ENCODE assay signal across 9 cellular contexts in the genomic region with DNA sequence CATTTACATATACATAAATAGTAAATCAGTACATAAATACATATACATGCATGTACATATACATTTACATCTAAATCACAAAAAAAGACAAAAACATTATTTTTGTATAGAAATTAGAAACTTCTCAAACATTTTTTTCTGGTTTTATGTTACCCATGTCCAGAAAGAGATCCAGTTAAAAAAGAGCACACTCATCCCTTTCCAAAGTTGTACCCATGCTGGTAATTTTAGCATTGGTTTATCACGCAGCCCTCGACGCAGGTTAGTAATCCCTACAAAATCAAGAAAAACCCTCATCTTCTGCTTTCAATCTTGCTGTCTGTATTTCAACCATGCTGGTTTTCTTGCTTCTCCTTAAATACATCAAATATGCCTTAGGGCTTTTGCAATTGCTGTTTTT. TPM values are rescaled to one million over a fixed set of nuclear protein-coding genes. Genes with fewer than 3 reads are reported as not detected.
"Had no signal": no experiment of that assay in that cellular context is flagged by ENCODE, and none has a peak within 500 bp of the region (broad histone marks: within the 10 kb centered on the region; RNA-seq: fewer than 3 reads in every experiment).

No MANE protein-coding gene starts in this region.

- H3K27ac ChIP-seq: HL-60 had no signal

- H3K4me3 ChIP-seq: GM23338 had no signal

- H3K4me3 Mint-ChIP-seq: GM23338, H9, IgD-negative memory B cell had no signal

- FAIRE-seq: H1, H54, HTR-8/SVneo had no signal

- H3K4me1 Mint-ChIP-seq: H9, IgD-negative memory B cell had no signal

- ATAC-seq: GM23338 had no signal

- H3K27ac Mint-ChIP-seq: GM23338, H9 had no signal

- H3K9me3 Mint-ChIP-seq: GM23338, H9 had no signal

- H3K36me3 Mint-ChIP-seq: IgD-negative memory B cell had no signal

- H3K4me2 ChIP-seq: GM23338 had no signal

- DNase-seq: H9, HCEC 1CT, KG1 had no signal

RNA-seq across cellular contexts. Expression of gene SCN9A, which starts 10.5 kb away (rescaled TPM):
- polyA plus RNA-seq: IgD-negative memory B cell had no signal
